9 cellular contexts compared by ENCODE assay signal in the genomic region with DNA sequence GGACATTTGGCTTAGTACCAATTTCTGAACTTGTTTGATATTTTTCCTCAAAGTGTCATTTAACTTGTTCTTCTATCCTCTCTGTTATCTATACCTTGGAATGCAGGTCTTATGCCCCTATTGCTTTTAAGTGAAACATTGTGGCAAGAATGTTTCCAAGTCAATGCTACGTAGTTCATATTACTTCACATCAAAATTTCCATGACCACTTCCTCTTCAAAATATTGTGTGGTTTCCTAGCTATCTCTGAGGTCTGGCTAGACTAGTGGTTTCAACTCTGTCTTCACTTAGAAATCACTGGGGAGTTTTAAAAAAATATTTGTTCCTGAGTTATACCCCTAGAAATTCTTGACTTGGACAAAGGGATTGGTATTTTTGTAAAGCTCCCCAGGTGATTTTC. TPM values are rescaled to one million over a fixed set of nuclear protein-coding genes. Genes with fewer than 3 reads are reported as not detected.
DNase-seq lines count a peak whose midpoint lies in the region; ATAC-seq and TF ChIP-seq lines count a peak whose summit lies in the region.
"Had no signal": no experiment of that assay in that cellular context is flagged by ENCODE, and none has a peak within 500 bp of the region (broad histone marks: within the 10 kb centered on the region; RNA-seq: fewer than 3 reads in every experiment).

No MANE protein-coding gene starts in this region.

- H3K4me3 ChIP-seq in DND-41 (ENCODE audit: low read depth in 1 of 2, low read length in 2 of 2): no peak overlapping the region
- H3K4me3 ChIP-seq in left lung: no peak overlapping the region

- H3K9me3 ChIP-seq in DND-41 (ENCODE audit: insufficient read depth, low read length, severe bottlenecking): peaks cover 5% of the 10 kb centered on the region
- no peaks in the 10 kb centered on the region for H3K9me3 ChIP-seq in left lung

- H3K9ac ChIP-seq in DND-41 (ENCODE audit: low read depth, low read length): no peak overlapping the region

- H3K4me2 ChIP-seq in DND-41 (ENCODE audit: insufficient read depth, low read length): no peak overlapping the region

- H3K27me3 ChIP-seq in DND-41 (ENCODE audit: insufficient read depth, low read length, poor library complexity) (no peaks in the 10 kb centered on the region), left lung (no peaks in the 10 kb centered on the region)

- H3K27ac Mint-ChIP-seq in T-helper 1 cell treated with Interleukin-12 subunit alpha and Interleukin-12 subunit beta and Interleukin-4 antibody, amounts not matched to agents 30 μg/mL and 1 μg/mL, for 36 hours: peak overlapping the region; percentile 80
- no peak overlapping the region for H3K27ac Mint-ChIP-seq in osteocyte (ENCODE audit: unreplicated experiment)

- peaks cover 11% of the 10 kb centered on the region for H3K36me3 Mint-ChIP-seq in T-helper 1 cell treated with Interleukin-12 subunit alpha and Interleukin-12 subunit beta and Interleukin-4 antibody, amounts not matched to agents 30 μg/mL and 1 μg/mL, for 36 hours (ENCODE audit: low read depth)
- no peaks in the 10 kb centered on the region for H3K36me3 Mint-ChIP-seq in osteocyte (ENCODE audit: unreplicated experiment)

- ATAC-seq in DND-41 (ENCODE audit: insufficient read depth, low read depth): peak; percentile 92
- ATAC-seq in HG02938 (IDR thresholded peaks at IDR 0.05; ENCODE audit: unreplicated experiment): peak; percentile 67
- peak; percentile 59 for ATAC-seq in left lung
- ATAC-seq in HG03159 (IDR thresholded peaks at IDR 0.05; ENCODE audit: unreplicated experiment): no peak
- ATAC-seq in GM21526 (IDR thresholded peaks at IDR 0.05; ENCODE audit: low FRiP score, unreplicated experiment): no peak

- TF ChIP-seq CTCF in DND-41 (IDR thresholded peaks at IDR 0.05; ENCODE audit: borderline replicate concordance, extremely low read depth, low read length, poor library complexity, severe bottlenecking): no peak
- no peak for TF ChIP-seq CTCF in left lung (IDR thresholded peaks at IDR 0.05)
- no peak for TF ChIP-seq CTCF in osteocyte (IDR thresholded peaks at IDR 0.05)

- H3K27ac ChIP-seq in DND-41 (ENCODE audit: low read length) (no peak overlapping the region), left lung (peak overlapping the region; percentile 35 to 84)

- H3K4me3 Mint-ChIP-seq in T-helper 1 cell treated with Interleukin-12 subunit alpha and Interleukin-12 subunit beta and Interleukin-4 antibody, amounts not matched to agents 30 μg/mL and 1 μg/mL, for 36 hours: peak overlapping the region; percentile 50
- H3K4me3 Mint-ChIP-seq in osteocyte (ENCODE audit: unreplicated experiment): no peak overlapping the region

- no peak overlapping the region for H2AFZ ChIP-seq in DND-41 (ENCODE audit: low read depth, low read length)

- H4K20me1 ChIP-seq in DND-41 (ENCODE audit: insufficient read depth, low read length): no peaks in the 10 kb centered on the region

- peaks cover 26% of the 10 kb centered on the region for H3K4me1 ChIP-seq in DND-41 (ENCODE audit: insufficient read depth, low read length)
- peaks cover 0 to 49% of the 10 kb centered on the region in 2 donors for H3K4me1 ChIP-seq in left lung

- H3K79me2 ChIP-seq in DND-41 (ENCODE audit: insufficient read depth, low read length): no peaks in the 10 kb centered on the region

- H3K27me3 Mint-ChIP-seq in T-helper 1 cell treated with Interleukin-12 subunit alpha and Interleukin-12 subunit beta and Interleukin-4 antibody, amounts not matched to agents 30 μg/mL and 1 μg/mL, for 36 hours (ENCODE audit: low read depth): no peaks in the 10 kb centered on the region
- H3K27me3 Mint-ChIP-seq in osteocyte (ENCODE audit: unreplicated experiment): no peaks in the 10 kb centered on the region

- intact Hi-C loops in left lung (cut with DNase I): no loop called here

- H3K36me3 ChIP-seq in DND-41 (ENCODE audit: insufficient read depth, low read length) (no peaks in the 10 kb centered on the region), left lung (no peaks in the 10 kb centered on the region)

- H3K4me1 Mint-ChIP-seq in T-helper 1 cell treated with Interleukin-12 subunit alpha and Interleukin-12 subunit beta and Interleukin-4 antibody, amounts not matched to agents 30 μg/mL and 1 μg/mL, for 36 hours (ENCODE audit: low read depth): peaks cover 39% of the 10 kb centered on the region
- no peaks in the 10 kb centered on the region for H3K4me1 Mint-ChIP-seq in osteocyte (ENCODE audit: unreplicated experiment)

- DNase-seq in DND-41 (no peak), left lung (no peak), osteocyte (ENCODE audit: extremely low spot score, unreplicated experiment) (no peak), H4 (ENCODE audit: low spot score) (no peak)
- DNase-seq: NCI-H510A had no signal

- peaks cover 26% of the 10 kb centered on the region for H3K9me3 Mint-ChIP-seq in T-helper 1 cell treated with Interleukin-12 subunit alpha and Interleukin-12 subunit beta and Interleukin-4 antibody, amounts not matched to agents 30 μg/mL and 1 μg/mL, for 36 hours
- peaks cover 4% of the 10 kb centered on the region for H3K9me3 Mint-ChIP-seq in osteocyte (ENCODE audit: unreplicated experiment)

RNA-seq across cellular contexts. Expression of a gene that starts 20.2 kb away (rescaled TPM):
- total RNA-seq in left lung (10 to 100 TPM; 24.8 to 34.7 TPM), osteocyte (0.64 and 0.84 TPM in 2 replicates)
- total RNA-seq in H4 (2014; rRNA removed; shearing (Covaris generic)): 0.25 and 1.1 TPM in 2 replicates

Comparison
In these comparisons a context has a peak if more than half of its experiments do, and no peak if none do; other contexts are left out.
1. ATAC-seq: peak in DND-41 (single experiment), HG02938 (single experiment) and left lung (single experiment); none in HG03159 (single experiment) and GM21526 (single experiment).
2. RNA of a gene that starts 20.2 kb away (total RNA-seq): 24.8 to 34.7 TPM in left lung; 0.25 to 1.1 TPM in H4 and 0.64 to 0.84 TPM in osteocyte; every median in the first group is over 10 times any median in the second.